In the genomic region with DNA sequence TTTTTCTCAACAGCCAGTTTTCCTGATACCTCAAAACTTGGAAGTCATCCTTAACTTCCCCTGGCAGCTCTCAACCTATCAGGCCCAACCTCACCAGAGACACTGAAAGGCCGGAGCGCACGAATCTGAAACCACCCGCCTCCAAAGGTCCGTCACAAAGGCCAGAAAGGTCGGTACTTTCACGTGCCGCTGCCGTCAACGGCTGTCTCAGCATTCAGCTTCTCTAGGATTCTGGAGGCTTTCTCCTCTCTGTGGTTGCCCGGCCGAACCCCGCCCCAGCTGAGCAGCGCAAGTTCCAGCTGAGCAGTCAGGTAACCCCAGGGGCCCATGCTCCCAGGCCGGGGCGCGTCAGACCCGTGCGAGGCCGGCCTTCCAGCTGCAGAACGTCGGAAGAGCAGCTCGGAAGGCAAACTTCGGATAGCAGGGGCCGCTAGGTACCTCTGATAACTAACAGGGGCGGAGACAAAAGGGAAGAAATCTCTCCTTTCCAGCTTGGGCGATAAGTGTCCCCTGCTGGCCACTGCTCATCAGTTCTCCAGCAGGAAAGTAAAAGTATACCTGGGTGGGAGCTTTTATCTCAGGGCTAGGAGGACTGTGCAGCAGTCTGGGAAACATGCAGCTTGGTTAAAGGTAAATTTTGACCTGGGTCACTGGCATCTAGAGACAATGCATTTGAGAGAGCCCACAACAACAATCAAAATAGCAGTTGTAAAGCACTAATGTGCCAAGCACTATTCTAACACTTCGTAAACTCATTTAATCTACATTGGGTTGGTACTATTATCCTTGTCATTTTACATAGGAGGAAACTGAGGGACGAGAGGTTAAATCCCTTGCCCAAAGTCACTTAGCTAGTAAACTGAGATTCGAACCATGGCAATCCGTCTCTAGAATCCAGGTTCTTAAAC, we compare ENCODE assay signal across 1 cellular context.
TF ChIP-seq lines count a peak whose summit lies in the region.

No MANE protein-coding gene starts in this region.

TF ChIP-seq in IMR-90, 13 proteins besides CTCF, POLR2A, EP300 and RAD21 (continued from another document):
- TF ChIP-seq, protein P1, sequence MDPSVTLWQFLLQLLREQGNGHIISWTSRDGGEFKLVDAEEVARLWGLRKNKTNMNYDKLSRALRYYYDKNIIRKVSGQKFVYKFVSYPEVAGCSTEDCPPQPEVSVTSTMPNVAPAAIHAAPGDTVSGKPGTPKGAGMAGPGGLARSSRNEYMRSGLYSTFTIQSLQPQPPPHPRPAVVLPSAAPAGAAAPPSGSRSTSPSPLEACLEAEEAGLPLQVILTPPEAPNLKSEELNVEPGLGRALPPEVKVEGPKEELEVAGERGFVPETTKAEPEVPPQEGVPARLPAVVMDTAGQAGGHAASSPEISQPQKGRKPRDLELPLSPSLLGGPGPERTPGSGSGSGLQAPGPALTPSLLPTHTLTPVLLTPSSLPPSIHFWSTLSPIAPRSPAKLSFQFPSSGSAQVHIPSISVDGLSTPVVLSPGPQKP (IDR thresholded peaks at IDR 0.05; ENCODE audit: borderline replicate concordance, low read depth, low read length) = no peak
- TF ChIP-seq FOS (IDR thresholded peaks at IDR 0.05; ENCODE audit: low read depth, low read length) (no peak), SMC3 (IDR thresholded peaks at IDR 0.05; ENCODE audit: low read depth, low read length) (peak; percentile 18; the same call in 1 of the 2 replicates), BHLHE40 (IDR thresholded peaks at IDR 0.05; ENCODE audit: low read depth, low read length) (peak; percentile 100), MAZ (IDR thresholded peaks at IDR 0.05; ENCODE audit: borderline replicate concordance, low read depth, low read length) (no peak), RCOR1 (IDR thresholded peaks at IDR 0.05; ENCODE audit: insufficient replicate concordance, low read length) (no peak)
TF ChIP-seq in IMR-90: peak in this region for 6.
